In genomic region chr16:9821970-9822369, GRCh38 we compare ENCODE assay signal across 1 cellular context.
TF ChIP-seq lines count a peak whose summit lies in the region.

No MANE protein-coding gene starts in this region.

TF ChIP-seq in GM23338, 12 proteins besides CTCF, POLR2A, EP300 and RAD21 (continued from another document):
- TF ChIP-seq, protein P1, sequence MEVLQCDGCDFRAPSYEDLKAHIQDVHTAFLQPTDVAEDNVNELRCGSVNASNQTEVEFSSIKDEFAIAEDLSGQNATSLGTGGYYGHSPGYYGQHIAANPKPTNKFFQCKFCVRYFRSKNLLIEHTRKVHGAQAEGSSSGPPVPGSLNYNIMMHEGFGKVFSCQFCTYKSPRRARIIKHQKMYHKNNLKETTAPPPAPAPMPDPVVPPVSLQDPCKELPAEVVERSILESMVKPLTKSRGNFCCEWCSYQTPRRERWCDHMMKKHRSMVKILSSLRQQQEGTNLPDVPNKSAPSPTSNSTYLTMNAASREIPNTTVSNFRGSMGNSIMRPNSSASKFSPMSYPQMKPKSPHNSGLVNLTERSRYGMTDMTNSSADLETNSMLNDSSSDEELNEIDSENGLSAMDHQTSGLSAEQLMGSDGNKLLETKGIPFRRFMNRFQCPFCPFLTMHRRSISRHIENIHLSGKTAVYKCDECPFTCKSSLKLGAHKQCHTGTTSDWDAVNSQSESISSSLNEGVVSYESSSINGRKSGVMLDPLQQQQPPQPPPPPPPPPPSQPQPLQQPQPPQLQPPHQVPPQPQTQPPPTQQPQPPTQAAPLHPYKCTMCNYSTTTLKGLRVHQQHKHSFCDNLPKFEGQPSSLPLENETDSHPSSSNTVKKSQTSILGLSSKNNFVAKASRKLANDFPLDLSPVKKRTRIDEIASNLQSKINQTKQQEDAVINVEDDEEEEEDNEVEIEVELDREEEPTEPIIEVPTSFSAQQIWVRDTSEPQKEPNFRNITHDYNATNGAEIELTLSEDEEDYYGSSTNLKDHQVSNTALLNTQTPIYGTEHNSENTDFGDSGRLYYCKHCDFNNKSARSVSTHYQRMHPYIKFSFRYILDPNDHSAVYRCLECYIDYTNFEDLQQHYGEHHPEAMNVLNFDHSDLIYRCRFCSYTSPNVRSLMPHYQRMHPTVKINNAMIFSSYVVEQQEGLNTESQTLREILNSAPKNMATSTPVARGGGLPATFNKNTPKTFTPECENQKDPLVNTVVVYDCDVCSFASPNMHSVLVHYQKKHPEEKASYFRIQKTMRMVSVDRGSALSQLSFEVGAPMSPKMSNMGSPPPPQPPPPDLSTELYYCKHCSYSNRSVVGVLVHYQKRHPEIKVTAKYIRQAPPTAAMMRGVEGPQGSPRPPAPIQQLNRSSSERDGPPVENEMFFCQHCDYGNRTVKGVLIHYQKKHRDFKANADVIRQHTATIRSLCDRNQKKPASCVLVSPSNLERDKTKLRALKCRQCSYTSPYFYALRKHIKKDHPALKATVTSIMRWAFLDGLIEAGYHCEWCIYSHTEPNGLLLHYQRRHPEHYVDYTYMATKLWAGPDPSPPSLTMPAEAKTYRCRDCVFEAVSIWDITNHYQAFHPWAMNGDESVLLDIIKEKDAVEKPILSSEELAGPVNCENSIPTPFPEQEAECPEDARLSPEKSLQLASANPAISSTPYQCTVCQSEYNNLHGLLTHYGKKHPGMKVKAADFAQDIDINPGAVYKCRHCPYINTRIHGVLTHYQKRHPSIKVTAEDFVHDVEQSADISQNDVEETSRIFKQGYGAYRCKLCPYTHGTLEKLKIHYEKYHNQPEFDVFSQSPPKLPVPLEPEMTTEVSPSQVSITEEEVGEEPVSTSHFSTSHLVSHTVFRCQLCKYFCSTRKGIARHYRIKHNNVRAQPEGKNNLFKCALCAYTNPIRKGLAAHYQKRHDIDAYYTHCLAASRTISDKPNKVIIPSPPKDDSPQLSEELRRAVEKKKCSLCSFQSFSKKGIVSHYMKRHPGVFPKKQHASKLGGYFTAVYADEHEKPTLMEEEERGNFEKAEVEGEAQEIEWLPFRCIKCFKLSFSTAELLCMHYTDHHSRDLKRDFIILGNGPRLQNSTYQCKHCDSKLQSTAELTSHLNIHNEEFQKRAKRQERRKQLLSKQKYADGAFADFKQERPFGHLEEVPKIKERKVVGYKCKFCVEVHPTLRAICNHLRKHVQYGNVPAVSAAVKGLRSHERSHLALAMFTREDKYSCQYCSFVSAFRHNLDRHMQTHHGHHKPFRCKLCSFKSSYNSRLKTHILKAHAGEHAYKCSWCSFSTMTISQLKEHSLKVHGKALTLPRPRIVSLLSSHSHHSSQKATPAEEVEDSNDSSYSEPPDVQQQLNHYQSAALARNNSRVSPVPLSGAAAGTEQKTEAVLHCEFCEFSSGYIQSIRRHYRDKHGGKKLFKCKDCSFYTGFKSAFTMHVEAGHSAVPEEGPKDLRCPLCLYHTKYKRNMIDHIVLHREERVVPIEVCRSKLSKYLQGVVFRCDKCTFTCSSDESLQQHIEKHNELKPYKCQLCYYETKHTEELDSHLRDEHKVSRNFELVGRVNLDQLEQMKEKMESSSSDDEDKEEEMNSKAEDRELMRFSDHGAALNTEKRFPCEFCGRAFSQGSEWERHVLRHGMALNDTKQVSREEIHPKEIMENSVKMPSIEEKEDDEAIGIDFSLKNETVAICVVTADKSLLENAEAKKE (CRISPR knock-in tag; IDR thresholded peaks at IDR 0.05), result peak; percentile 58
